13 cellular contexts compared by ENCODE assay signal in genomic region chr4:78562687-78563086, GRCh38.
"Had no signal": no experiment of that assay in that cellular context is flagged by ENCODE, and none has a peak within 500 bp of the region (broad histone marks: within the 10 kb centered on the region; RNA-seq: fewer than 3 reads in every experiment).

No MANE protein-coding gene starts in this region.

- ATAC-seq: activated CD8-positive, alpha-beta T cell treated with anti-CD3 and anti-CD28 coated beads for 36 hours; activated T-cell treated with anti-CD3 and anti-CD28 coated beads, Interleukin-2, amount 50 U/mL, for 4 hours; left ventricle myocardium superior had no signal

- H3K9me3 ChIP-seq: upper lobe of left lung had no signal

- H3K27me3 ChIP-seq: upper lobe of left lung had no signal

- H3K4me3 ChIP-seq: upper lobe of left lung had no signal

- DNase-seq: activated B cell treated with CpG ODN at 0.5 μM for 24 hours; activated CD4-positive, alpha-beta T cell treated with anti-CD3 and anti-CD28 coated beads for 48 hours; activated CD8-positive, alpha-beta T cell treated with anti-CD3 and anti-CD28 coated beads for 36 hours; activated effector memory CD4-positive, alpha-beta T cell treated with Interleukin-2 at 50 U/mL for 16 hours; activated naive CD4-positive, alpha-beta T cell treated with anti-CD3 and anti-CD28 coated beads, Interleukin-2, amount 50 U/mL, for 16 hours; activated T-cell treated with anti-CD3 and anti-CD28 coated beads, Interleukin-2, amount 50 U/mL, for 4 hours; hippocampal formation; kidney; left ventricle myocardium superior; mesendoderm; nephron progenitor cell; stimulated activated naive CD4-positive, alpha-beta T cell treated with Interleukin-2 at 50 U/mL for 16 hours; upper lobe of left lung had no signal
